Comparison of ENCODE assay signal across 16 cellular contexts in the genomic region with DNA sequence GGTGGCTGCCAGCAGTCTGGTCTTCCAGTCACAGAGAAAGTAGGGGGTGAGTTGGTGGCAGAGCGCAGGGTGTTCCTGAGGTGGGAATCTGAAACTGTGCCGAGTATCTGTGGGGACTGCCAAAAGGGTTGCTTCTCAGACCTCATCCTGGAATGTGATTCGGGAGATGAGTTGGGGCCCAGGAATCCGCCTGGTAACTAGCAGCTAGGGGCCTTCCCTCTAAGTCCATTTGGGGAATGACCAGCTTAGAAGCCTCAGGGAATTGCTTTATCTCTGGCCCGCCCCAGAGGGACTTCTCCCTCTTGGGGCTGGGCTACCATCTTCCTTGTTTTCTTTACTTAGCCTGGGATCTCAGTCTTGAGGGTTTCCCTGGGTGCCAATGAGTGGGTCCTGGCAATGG. TPM values are rescaled to one million over a fixed set of nuclear protein-coding genes. Genes with fewer than 3 reads are reported as not detected.
A peak's percentile ranks its signal among the peaks of the same experiment; 100 is the strongest.
DNase-seq lines count a peak whose midpoint lies in the region; ATAC-seq and TF ChIP-seq lines count a peak whose summit lies in the region.
"Had no signal": no experiment of that assay in that cellular context is flagged by ENCODE, and none has a peak within 500 bp of the region (broad histone marks: within the 10 kb centered on the region; RNA-seq: fewer than 3 reads in every experiment).

No MANE protein-coding gene starts in this region.

- no peak for ATAC-seq in GM18861 (IDR thresholded peaks at IDR 0.05; ENCODE audit: unreplicated experiment)
- ATAC-seq: activated CD8-positive, alpha-beta T cell treated with anti-CD3 and anti-CD28 coated beads for 36 hours; lower lobe of right lung; Panc1 had no signal

- TF ChIP-seq CTCF in cardiac fibroblast (IDR thresholded peaks at IDR 0.05; ENCODE audit: low read depth, low read length) (no peak), tibial nerve (IDR thresholded peaks at IDR 0.05) (no peak)

- H3K36me3 ChIP-seq in tibial nerve: peaks cover 0 to 28% (median 0%) of the 10 kb centered on the region in 3 donors
- H3K36me3 ChIP-seq: lower lobe of right lung had no signal

- H3K4me1 ChIP-seq in tibial nerve: peaks cover 0 to 98% (median 39%) of the 10 kb centered on the region in 4 donors

- H3K9me3 ChIP-seq in tibial nerve: no peaks in the 10 kb centered on the region
- H3K9me3 ChIP-seq: lower lobe of right lung had no signal

- no peaks in the 10 kb centered on the region for H3K27me3 ChIP-seq in tibial nerve

- H3K4me3 ChIP-seq in cardiac fibroblast (replicated peaks in 1 of 2; ENCODE audit: low read depth in 2 of 2, low read length in 2 of 2): no peak overlapping the region
- no peak overlapping the region for H3K4me3 ChIP-seq in tibial nerve
- H3K4me3 ChIP-seq: lower lobe of right lung had no signal

- DNase-seq in HS-27A (ENCODE audit: low read depth): peak; percentile 92
- DNase-seq in cardiac fibroblast (ENCODE audit: low read depth in 2 of 2): peak; percentile 42 to 87
- peak; percentile 54 for DNase-seq in kidney tubule cell (ENCODE audit: low spot score)
- DNase-seq in tibial nerve (ENCODE audit: low spot score in 2 of 2): no peak
- DNase-seq in globus pallidus (ENCODE audit: low spot score): no peak
- DNase-seq in COR-L47 (lab: John Stamatoyannopoulos, UW): no peak
- DNase-seq in NCI-H1694 treated with DMSO at 0.1 percent for 48 hours (lab: John Stamatoyannopoulos, UW): no peak
- DNase-seq: activated CD8-positive, alpha-beta T cell treated with anti-CD3 and anti-CD28 coated beads for 36 hours; dermis blood vessel endothelial cell; DMS79 treated with DMSO at 0.1 percent for 48 hours; lower lobe of right lung; MM.1S; NCI-H2029 treated with DMSO at 0.1 percent for 48 hours had no signal

- no peak for TF ChIP-seq EP300 in tibial nerve (IDR thresholded peaks at IDR 0.05)

- no peak for TF ChIP-seq POLR2A in tibial nerve (IDR thresholded peaks at IDR 0.05)

- H3K27ac ChIP-seq in tibial nerve: peak overlapping the region in 3 of 4 donors; percentile 21 to 84 (median 81)
- H3K27ac ChIP-seq: C4-2B, lower lobe of right lung had no signal

- WGBS in tibial nerve, 2 donors: 73 to 74% methylated on average over 5 of the region's 5 CpGs

RNA-seq across cellular contexts. Expression of gene MOCS1, which starts 49.6 kb away (rescaled TPM):
- 100 to 1,000 TPM in 1 of 4 donors, 10 to 100 TPM in 3; 56.7 to 103 (median 71.0) TPM for total RNA-seq in tibial nerve

Comparison
In these comparisons a context has a peak if more than half of its experiments do, and no peak if none do; other contexts are left out.
1. DNase-seq: peak in HS-27A (single experiment), cardiac fibroblast (2 of 2) and kidney tubule cell (single experiment); none in tibial nerve (0 of 2), globus pallidus (single experiment), COR-L47 (single experiment) and NCI-H1694 treated with DMSO at 0.1 percent for 48 hours (single experiment).